ENCODE assay signal across 18 cellular contexts in the genomic region with DNA sequence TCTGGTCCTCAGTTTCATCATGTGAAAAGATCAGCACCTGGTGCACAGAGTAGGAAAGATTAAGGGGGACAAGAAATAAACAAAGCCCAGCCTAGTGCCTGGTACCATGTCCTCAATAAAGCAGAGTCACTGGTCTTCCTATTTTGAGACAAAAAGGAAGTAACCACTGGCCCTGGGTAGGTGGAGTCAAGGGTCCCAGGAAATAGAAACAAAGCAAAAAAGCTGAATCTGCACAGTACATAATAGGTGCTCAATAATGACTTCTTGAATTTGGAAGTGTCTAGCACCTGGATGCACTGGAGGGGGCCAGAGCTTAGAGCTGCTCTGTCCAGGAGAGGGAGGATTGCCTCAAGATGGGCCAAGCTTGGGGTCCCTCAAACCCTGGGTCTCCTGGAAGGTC. TPM values are rescaled to one million over a fixed set of nuclear protein-coding genes. Genes with fewer than 3 reads are reported as not detected.
"Had no signal": no experiment of that assay in that cellular context is flagged by ENCODE, and none has a peak within 500 bp of the region (broad histone marks: within the 10 kb centered on the region; RNA-seq: fewer than 3 reads in every experiment).

No MANE protein-coding gene starts in this region.

- H3K9me3 ChIP-seq: colonic mucosa, heart left ventricle, psoas muscle, right lobe of liver, transverse colon had no signal

- H3K27ac Mint-ChIP-seq: activated CD4-positive, alpha-beta T cell treated with anti-CD3 and anti-CD28 coated beads, Interleukin-2, amount 10 ng/mL, durations not matched to agents 7 days and 5 days; activated T-helper 17 cell treated with anti-CD3 and anti-CD28 coated beads, Interleukin-2, amount 50 U/mL, for 72 hours; stimulated activated memory B cell treated with anti-CD40 and anti-IgM and Interleukin-4, amounts not matched to agents 10 μg/mL and 1 μg/mL and 100 μg/mL, for 72 hours had no signal

- H3K4me3 ChIP-seq: cardiac muscle cell, colonic mucosa, heart left ventricle, psoas muscle, right lobe of liver, transverse colon had no signal

- H3K27me3 ChIP-seq: cardiac muscle cell, colonic mucosa, right lobe of liver had no signal

- H3K36me3 Mint-ChIP-seq: stimulated activated memory B cell treated with anti-CD40 and anti-IgM and Interleukin-4, amounts not matched to agents 10 μg/mL and 1 μg/mL and 100 μg/mL, for 72 hours had no signal

- H3K27ac ChIP-seq: cardiac muscle cell, colonic mucosa, heart left ventricle, psoas muscle, right lobe of liver, transverse colon had no signal

- H3K4me3 Mint-ChIP-seq: activated CD4-positive, alpha-beta T cell treated with anti-CD3 and anti-CD28 coated beads, Interleukin-2, amount 10 ng/mL, durations not matched to agents 7 days and 5 days; activated naive CD4-positive, alpha-beta T cell treated with anti-CD3 and anti-CD28 coated beads for 36 hours; stimulated activated memory B cell treated with anti-CD40 and anti-IgM and Interleukin-4, amounts not matched to agents 10 μg/mL and 1 μg/mL and 100 μg/mL, for 72 hours had no signal

- H3K4me1 ChIP-seq: psoas muscle had no signal

- H3K9me3 Mint-ChIP-seq: activated CD4-positive, alpha-beta T cell treated with anti-CD3 and anti-CD28 coated beads, Interleukin-2, amount 10 ng/mL, durations not matched to agents 7 days and 5 days; activated naive CD4-positive, alpha-beta T cell treated with anti-CD3 and anti-CD28 coated beads for 36 hours; activated T-helper 17 cell treated with anti-CD3 and anti-CD28 coated beads, Interleukin-2, amount 50 U/mL, for 72 hours; stimulated activated memory B cell treated with anti-CD40 and anti-IgM and Interleukin-4, amounts not matched to agents 10 μg/mL and 1 μg/mL and 100 μg/mL, for 72 hours had no signal

- H3K36me3 ChIP-seq: cardiac muscle cell, colonic mucosa, heart left ventricle, right lobe of liver, transverse colon had no signal

- DNase-seq: activated CD4-positive, alpha-beta T cell treated with anti-CD3 and anti-CD28 coated beads, Interleukin-2, amount 10 ng/mL, durations not matched to agents 7 days and 5 days; activated CD4-positive, CD25-positive, alpha-beta regulatory T cell; activated naive CD4-positive, alpha-beta T cell treated with anti-CD3 and anti-CD28 coated beads for 36 hours; activated T-cell treated with anti-CD3 and anti-CD28 coated beads for 4 hours; colonic mucosa; effector CD4-positive, alpha-beta T cell; foreskin melanocyte; heart left ventricle; mammary epithelial cell; nucleus accumbens; psoas muscle; right lobe of liver; transverse colon had no signal

- ATAC-seq: activated T-helper 17 cell treated with anti-CD3 and anti-CD28 coated beads, Interleukin-2, amount 50 U/mL, for 72 hours; heart left ventricle; psoas muscle; stimulated activated memory B cell treated with anti-CD40 and anti-IgM and Interleukin-4, amounts not matched to agents 10 μg/mL and 1 μg/mL and 100 μg/mL, for 72 hours had no signal

RNA-seq across cellular contexts. Expression of gene EPHB2, which starts 1.9 kb away (rescaled TPM):
- total RNA-seq: activated naive CD4-positive, alpha-beta T cell treated with anti-CD3 and anti-CD28 coated beads for 36 hours had no signal

RNA-seq across cellular contexts. Expression of gene C1QB, which starts 55.7 kb away (rescaled TPM):
- total RNA-seq: activated CD4-positive, alpha-beta T cell treated with anti-CD3 and anti-CD28 coated beads, Interleukin-2, amount 10 ng/mL, durations not matched to agents 7 days and 5 days; activated CD8-positive, alpha-beta memory T cell treated with anti-CD3 and anti-CD28 coated beads for 36 hours; activated naive CD4-positive, alpha-beta T cell treated with anti-CD3 and anti-CD28 coated beads for 36 hours; activated T-helper 17 cell treated with anti-CD3 and anti-CD28 coated beads, Interleukin-2, amount 50 U/mL, for 72 hours; astrocyte; cardiac muscle cell; mammary epithelial cell had no signal
- polyA plus RNA-seq: cardiac muscle cell, mammary epithelial cell had no signal
